Comparison of ENCODE assay signal across 1 cellular context in genomic region chr12:57896437-57897201, GRCh38.
TF ChIP-seq lines count a peak whose summit lies in the region.

No MANE protein-coding gene starts in this region.

TF ChIP-seq in HEK293, 187 proteins besides CTCF, POLR2A, EP300 and RAD21 (continued from another document):
- TF ChIP-seq HIC1 (tag by site-specific recombination; IDR thresholded peaks at IDR 0.05), result 0 out of 2 replicates have a peak, but pooled peaks have one; percentile 32
- peak; percentile 68 for TF ChIP-seq ZBTB26 (tag by site-specific recombination; optimal IDR thresholded peaks at IDR 0.05)
- peak; percentile 33; the same call in 1 of the 2 replicates for TF ChIP-seq KLF17 (tag by site-specific recombination; IDR thresholded peaks at IDR 0.05)
- TF ChIP-seq ZNF350 (tag by site-specific recombination; IDR thresholded peaks at IDR 0.05), result no peak
- peak; percentile 54; the same call in 1 of the 2 replicates for TF ChIP-seq ZNF501 (tag by site-specific recombination; IDR thresholded peaks at IDR 0.05)
- TF ChIP-seq ZBTB8A (tag by site-specific recombination; IDR thresholded peaks at IDR 0.05), result peak; percentile 95
- no peak for TF ChIP-seq ZNF521 (tag by site-specific recombination; IDR thresholded peaks at IDR 0.05)
- no peak for TF ChIP-seq ZBTB6 (tag by site-specific recombination; IDR thresholded peaks at IDR 0.05)
- 0 out of 2 replicates have a peak, but pooled peaks have one; percentile 47 for TF ChIP-seq ZBTB10 (tag by site-specific recombination; IDR thresholded peaks at IDR 0.05)
- TF ChIP-seq ZNF133 (tag by site-specific recombination; IDR thresholded peaks at IDR 0.05), result no peak
- no peak for TF ChIP-seq ZNF830 (tag by site-specific recombination; IDR thresholded peaks at IDR 0.05; ENCODE audit: low read depth)
- TF ChIP-seq PRDM10 (tag by site-specific recombination; IDR thresholded peaks at IDR 0.05), result no peak
- no peak for TF ChIP-seq ZNF654 (tag by site-specific recombination; IDR thresholded peaks at IDR 0.05; ENCODE audit: low read depth)
- peak; percentile 93 for TF ChIP-seq ZIC2 (tag by site-specific recombination; IDR thresholded peaks at IDR 0.05)
